In genomic region chr1:216045400-216045799, GRCh38 we compare ENCODE assay signal across 10 cellular contexts.
DNase-seq lines count a peak whose midpoint lies in the region; ATAC-seq lines count a peak whose summit lies in the region.
"Had no signal": no experiment of that assay in that cellular context is flagged by ENCODE, and none has a peak within 500 bp of the region (broad histone marks: within the 10 kb centered on the region; RNA-seq: fewer than 3 reads in every experiment).

No MANE protein-coding gene starts in this region.

- DNase-seq in AG08396 (ENCODE audit: low spot score) (peak; percentile 8), HK-2 (ENCODE audit: unreplicated experiment) (peak; percentile 73), amniotic stem cell (lab: John Stamatoyannopoulos, UW) (peak; percentile 60), glomerular visceral epithelial cell (ENCODE audit: extremely low spot score) (peak; percentile 96), GM19240 (ENCODE audit: insufficient read length, low spot score) (no peak)
- DNase-seq in stimulated activated CD4-positive, alpha-beta T cell treated with anti-CD3 and anti-CD28 coated beads, Interleukin-2, amount 100 ng/mL, for 24 hours: no peak
- DNase-seq in activated CD4-positive, alpha-beta T cell treated with anti-CD3 and anti-CD28 coated beads, Interleukin-2, amount 50 U/mL, for 4 hours: no peak
- DNase-seq: activated CD8-positive, alpha-beta memory T cell treated with anti-CD3 and anti-CD28 coated beads for 24 hours; NCI-H187 treated with DMSO at 0.1 percent for 48 hours had no signal

- no peak for ATAC-seq in HG02973 (IDR thresholded peaks at IDR 0.05; ENCODE audit: unreplicated experiment)

Comparison
In these comparisons a context has a peak if more than half of its experiments do, and no peak if none do; other contexts are left out.
1. DNase-seq: peak in AG08396 (single experiment), HK-2 (single experiment), amniotic stem cell (single experiment) and glomerular visceral epithelial cell (single experiment); none in stimulated activated CD4-positive, alpha-beta T cell treated with anti-CD3 and anti-CD28 coated beads, Interleukin-2, amount 100 ng/mL, for 24 hours (0 of 2), activated CD4-positive, alpha-beta T cell treated with anti-CD3 and anti-CD28 coated beads, Interleukin-2, amount 50 U/mL, for 4 hours (0 of 2) and GM19240 (single experiment).